ENCODE assay signal across 1 cellular context in the genomic region with DNA sequence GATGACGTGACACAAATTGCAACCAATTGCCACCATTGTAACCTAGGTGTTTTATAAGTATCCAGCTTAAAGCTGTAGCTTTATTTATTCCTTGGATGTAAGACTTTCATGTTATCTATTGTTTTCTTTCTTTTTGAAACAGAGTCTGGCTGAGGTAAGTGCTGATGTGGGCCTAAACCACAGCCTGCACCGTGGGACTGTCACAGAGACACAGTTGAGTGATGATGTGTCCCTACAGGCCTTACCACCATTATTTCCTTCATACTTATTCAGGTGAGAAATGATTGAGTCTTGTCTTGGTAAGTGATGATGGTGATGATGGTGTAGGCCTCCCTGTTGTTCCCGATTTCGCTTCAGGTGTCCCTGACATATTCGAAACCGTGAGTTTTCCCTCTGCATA.
TF ChIP-seq lines count a peak whose summit lies in the region.

No MANE protein-coding gene starts in this region.

TF ChIP-seq in GM12878, 131 proteins besides CTCF, POLR2A, EP300 and RAD21:
- TF ChIP-seq NR2C2 (IDR thresholded peaks at IDR 0.05; ENCODE audit: borderline replicate concordance, control insufficient read depth, insufficient read length, low read depth): no peak
- TF ChIP-seq, protein P1, sequence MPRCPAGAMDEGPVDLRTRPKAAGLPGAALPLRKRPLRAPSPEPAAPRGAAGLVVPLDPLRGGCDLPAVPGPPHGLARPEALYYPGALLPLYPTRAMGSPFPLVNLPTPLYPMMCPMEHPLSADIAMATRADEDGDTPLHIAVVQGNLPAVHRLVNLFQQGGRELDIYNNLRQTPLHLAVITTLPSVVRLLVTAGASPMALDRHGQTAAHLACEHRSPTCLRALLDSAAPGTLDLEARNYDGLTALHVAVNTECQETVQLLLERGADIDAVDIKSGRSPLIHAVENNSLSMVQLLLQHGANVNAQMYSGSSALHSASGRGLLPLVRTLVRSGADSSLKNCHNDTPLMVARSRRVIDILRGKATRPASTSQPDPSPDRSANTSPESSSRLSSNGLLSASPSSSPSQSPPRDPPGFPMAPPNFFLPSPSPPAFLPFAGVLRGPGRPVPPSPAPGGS (IDR thresholded peaks at IDR 0.05; ENCODE audit: borderline replicate concordance, insufficient read depth, low read depth, low read length, poor library complexity, severe bottlenecking): no peak
- TF ChIP-seq, protein P2, sequence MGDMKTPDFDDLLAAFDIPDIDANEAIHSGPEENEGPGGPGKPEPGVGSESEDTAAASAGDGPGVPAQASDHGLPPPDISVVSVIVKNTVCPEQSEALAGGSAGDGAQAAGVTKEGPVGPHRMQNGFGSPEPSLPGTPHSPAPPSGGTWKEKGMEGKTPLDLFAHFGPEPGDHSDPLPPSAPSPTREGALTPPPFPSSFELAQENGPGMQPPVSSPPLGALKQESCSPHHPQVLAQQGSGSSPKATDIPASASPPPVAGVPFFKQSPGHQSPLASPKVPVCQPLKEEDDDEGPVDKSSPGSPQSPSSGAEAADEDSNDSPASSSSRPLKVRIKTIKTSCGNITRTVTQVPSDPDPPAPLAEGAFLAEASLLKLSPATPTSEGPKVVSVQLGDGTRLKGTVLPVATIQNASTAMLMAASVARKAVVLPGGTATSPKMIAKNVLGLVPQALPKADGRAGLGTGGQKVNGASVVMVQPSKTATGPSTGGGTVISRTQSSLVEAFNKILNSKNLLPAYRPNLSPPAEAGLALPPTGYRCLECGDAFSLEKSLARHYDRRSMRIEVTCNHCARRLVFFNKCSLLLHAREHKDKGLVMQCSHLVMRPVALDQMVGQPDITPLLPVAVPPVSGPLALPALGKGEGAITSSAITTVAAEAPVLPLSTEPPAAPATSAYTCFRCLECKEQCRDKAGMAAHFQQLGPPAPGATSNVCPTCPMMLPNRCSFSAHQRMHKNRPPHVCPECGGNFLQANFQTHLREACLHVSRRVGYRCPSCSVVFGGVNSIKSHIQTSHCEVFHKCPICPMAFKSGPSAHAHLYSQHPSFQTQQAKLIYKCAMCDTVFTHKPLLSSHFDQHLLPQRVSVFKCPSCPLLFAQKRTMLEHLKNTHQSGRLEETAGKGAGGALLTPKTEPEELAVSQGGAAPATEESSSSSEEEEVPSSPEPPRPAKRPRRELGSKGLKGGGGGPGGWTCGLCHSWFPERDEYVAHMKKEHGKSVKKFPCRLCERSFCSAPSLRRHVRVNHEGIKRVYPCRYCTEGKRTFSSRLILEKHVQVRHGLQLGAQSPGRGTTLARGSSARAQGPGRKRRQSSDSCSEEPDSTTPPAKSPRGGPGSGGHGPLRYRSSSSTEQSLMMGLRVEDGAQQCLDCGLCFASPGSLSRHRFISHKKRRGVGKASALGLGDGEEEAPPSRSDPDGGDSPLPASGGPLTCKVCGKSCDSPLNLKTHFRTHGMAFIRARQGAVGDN (IDR thresholded peaks at IDR 0.05): no peak
- no peak for TF ChIP-seq CEBPB (IDR thresholded peaks at IDR 0.05; ENCODE audit: borderline replicate concordance in 1 of 2, low read depth in 2 of 2, low read length in 2 of 2)
- TF ChIP-seq, protein P3, sequence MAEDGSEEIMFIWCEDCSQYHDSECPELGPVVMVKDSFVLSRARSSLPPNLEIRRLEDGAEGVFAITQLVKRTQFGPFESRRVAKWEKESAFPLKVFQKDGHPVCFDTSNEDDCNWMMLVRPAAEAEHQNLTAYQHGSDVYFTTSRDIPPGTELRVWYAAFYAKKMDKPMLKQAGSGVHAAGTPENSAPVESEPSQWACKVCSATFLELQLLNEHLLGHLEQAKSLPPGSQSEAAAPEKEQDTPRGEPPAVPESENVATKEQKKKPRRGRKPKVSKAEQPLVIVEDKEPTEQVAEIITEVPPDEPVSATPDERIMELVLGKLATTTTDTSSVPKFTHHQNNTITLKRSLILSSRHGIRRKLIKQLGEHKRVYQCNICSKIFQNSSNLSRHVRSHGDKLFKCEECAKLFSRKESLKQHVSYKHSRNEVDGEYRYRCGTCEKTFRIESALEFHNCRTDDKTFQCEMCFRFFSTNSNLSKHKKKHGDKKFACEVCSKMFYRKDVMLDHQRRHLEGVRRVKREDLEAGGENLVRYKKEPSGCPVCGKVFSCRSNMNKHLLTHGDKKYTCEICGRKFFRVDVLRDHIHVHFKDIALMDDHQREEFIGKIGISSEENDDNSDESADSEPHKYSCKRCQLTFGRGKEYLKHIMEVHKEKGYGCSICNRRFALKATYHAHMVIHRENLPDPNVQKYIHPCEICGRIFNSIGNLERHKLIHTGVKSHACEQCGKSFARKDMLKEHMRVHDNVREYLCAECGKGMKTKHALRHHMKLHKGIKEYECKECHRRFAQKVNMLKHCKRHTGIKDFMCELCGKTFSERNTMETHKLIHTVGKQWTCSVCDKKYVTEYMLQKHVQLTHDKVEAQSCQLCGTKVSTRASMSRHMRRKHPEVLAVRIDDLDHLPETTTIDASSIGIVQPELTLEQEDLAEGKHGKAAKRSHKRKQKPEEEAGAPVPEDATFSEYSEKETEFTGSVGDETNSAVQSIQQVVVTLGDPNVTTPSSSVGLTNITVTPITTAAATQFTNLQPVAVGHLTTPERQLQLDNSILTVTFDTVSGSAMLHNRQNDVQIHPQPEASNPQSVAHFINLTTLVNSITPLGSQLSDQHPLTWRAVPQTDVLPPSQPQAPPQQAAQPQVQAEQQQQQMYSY (CRISPR knock-in tag; IDR thresholded peaks at IDR 0.05): no peak
- no peak for TF ChIP-seq KDM1A (IDR thresholded peaks at IDR 0.05; ENCODE audit: borderline replicate concordance)
- TF ChIP-seq TCF3 (IDR thresholded peaks at IDR 0.05; ENCODE audit: borderline replicate concordance, insufficient read depth, low read depth, low read length): no peak
- TF ChIP-seq MYB (IDR thresholded peaks at IDR 0.05; ENCODE audit: borderline replicate concordance, low read depth, low read length): no peak
